ENCODE assay signal across 23 cellular contexts in the genomic region with DNA sequence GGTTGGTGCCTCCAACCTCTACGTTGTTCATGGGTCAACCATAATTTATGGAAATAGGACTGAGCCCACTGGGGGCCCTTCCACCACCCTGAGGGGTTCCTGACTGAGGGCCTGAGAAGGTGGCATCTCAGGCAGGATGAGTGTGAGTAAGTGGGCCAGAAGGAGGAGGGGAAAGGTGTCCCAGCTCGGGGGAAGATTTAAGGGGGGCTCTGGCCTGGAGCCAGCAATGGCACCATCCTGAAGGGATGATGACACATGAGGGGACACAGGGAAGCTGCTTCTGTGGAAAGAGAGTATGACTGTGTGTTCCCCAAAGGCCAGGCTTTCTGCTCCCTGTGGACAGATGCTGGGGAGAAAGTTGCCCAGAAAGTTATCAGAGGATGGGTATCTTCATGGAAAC. TPM values are rescaled to one million over a fixed set of nuclear protein-coding genes. Genes with fewer than 3 reads are reported as not detected.
"Had no signal": no experiment of that assay in that cellular context is flagged by ENCODE, and none has a peak within 500 bp of the region (broad histone marks: within the 10 kb centered on the region; RNA-seq: fewer than 3 reads in every experiment).

No MANE protein-coding gene starts in this region.

- FAIRE-seq: islet of Langerhans had no signal

- ATAC-seq: effector memory CD8-positive, alpha-beta T cell; gastrocnemius medialis; heart right ventricle; mucosa of descending colon; naive thymus-derived CD8-positive, alpha-beta T cell; right lobe of liver; stimulated activated memory B cell treated with anti-CD40 and anti-IgM and Interleukin-4, amounts not matched to agents 10 μg/mL and 1 μg/mL and 100 μg/mL, for 72 hours had no signal

- H3K27ac ChIP-seq: epithelial cell of prostate, ovary, right lobe of liver, spleen, transverse colon had no signal

- H3K36me3 ChIP-seq: esophagus muscularis mucosa, gastrocnemius medialis, heart right ventricle, ovary, right lobe of liver, spleen, transverse colon had no signal

- H3K9me3 ChIP-seq: esophagus muscularis mucosa, gastrocnemius medialis, heart right ventricle, mucosa of descending colon, ovary, right lobe of liver, transverse colon had no signal

- H3K4me3 ChIP-seq: esophagus muscularis mucosa, gastrocnemius medialis, heart right ventricle, mucosa of descending colon, ovary, right lobe of liver, spleen, transverse colon had no signal

- H3K27me3 ChIP-seq: esophagus muscularis mucosa, gastrocnemius medialis, heart right ventricle, ovary, right lobe of liver, spleen, transverse colon had no signal

- DNase-seq: effector memory CD8-positive, alpha-beta T cell; gastrocnemius medialis; heart right ventricle; hypothalamus; kidney glomerular epithelial cell; mammary epithelial cell; mucosa of descending colon; naive thymus-derived CD8-positive, alpha-beta T cell; nucleus accumbens; ovary; right lobe of liver; spleen; stimulated activated CD4-positive, alpha-beta T cell treated with anti-CD3 and anti-CD28 coated beads, Interleukin-15, amount 100 ng/mL, for 24 hours; stimulated activated CD4-positive, alpha-beta T cell treated with anti-CD3 and anti-CD28 coated beads, Interleukin-1b, Interleukin-23, amount 100 ng/mL, for 48 hours; stimulated activated CD4-positive, alpha-beta T cell treated with anti-CD3 and anti-CD28 coated beads, Interleukin-4, amount 100 ng/mL, for 24 hours; transverse colon had no signal

RNA-seq across cellular contexts. Expression of gene MYL4, which starts 18.7 kb away (rescaled TPM):
- total RNA-seq: fibroblast of villous mesenchyme; mammary epithelial cell; naive thymus-derived CD8-positive, alpha-beta T cell; transverse colon; ureter had no signal
- polyA plus RNA-seq: mammary epithelial cell; naive thymus-derived CD8-positive, alpha-beta T cell; neural cell had no signal

RNA-seq across cellular contexts. Expression of gene ITGB3, which starts 25.8 kb away (rescaled TPM):
- total RNA-seq: naive thymus-derived CD8-positive, alpha-beta T cell had no signal
- polyA plus RNA-seq: naive thymus-derived CD8-positive, alpha-beta T cell; neural cell had no signal
